ENCODE assay signal across 19 cellular contexts in the genomic region with DNA sequence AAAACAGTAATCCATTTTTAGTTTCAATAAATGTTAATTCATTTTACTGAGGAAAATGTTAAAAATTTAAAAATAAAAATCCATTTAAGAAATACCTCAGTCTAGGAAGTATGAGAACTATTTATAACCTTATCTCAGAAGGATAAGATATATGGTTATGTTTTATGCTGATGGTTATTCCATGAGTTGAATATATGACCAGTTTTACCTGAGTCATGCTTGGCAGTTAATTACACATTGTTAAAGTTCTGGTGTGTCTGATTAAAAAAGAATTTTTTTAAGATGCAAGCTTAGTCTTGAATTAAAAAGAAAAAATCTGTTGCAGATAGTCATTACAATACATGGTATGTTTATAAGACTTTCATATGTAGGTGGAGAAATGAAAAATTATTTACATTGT.
DNase-seq lines count a peak whose midpoint lies in the region; ATAC-seq, FAIRE-seq and TF ChIP-seq lines count a peak whose summit lies in the region.
"Had no signal": no experiment of that assay in that cellular context is flagged by ENCODE, and none has a peak within 500 bp of the region (broad histone marks: within the 10 kb centered on the region; RNA-seq: fewer than 3 reads in every experiment).

No MANE protein-coding gene starts in this region.

- no peak overlapping the region for H3K4me3 ChIP-seq in fibroblast of pulmonary artery (replicated peaks; ENCODE audit: low read depth, low read length)
- no peak overlapping the region for H3K4me3 ChIP-seq in pancreas
- H3K4me3 ChIP-seq: A549, GM23338 had no signal

- no peak for TF ChIP-seq CTCF in fibroblast of pulmonary artery (IDR thresholded peaks at IDR 0.05; ENCODE audit: low read length, missing control alignments)
- TF ChIP-seq CTCF in pancreas (IDR thresholded peaks at IDR 0.05) = no peak

- DNase-seq in NCI-H226 = peak; percentile 37
- peak; percentile 9 for DNase-seq in fibroblast of pulmonary artery (ENCODE audit: low read depth)
- DNase-seq in pancreas = no peak
- no peak for DNase-seq in DMS79 treated with DMSO at 0.1 percent for 48 hours (lab: John Stamatoyannopoulos, UW)
- no peak for DNase-seq in OCI-M1 (lab: John Stamatoyannopoulos, UW)
- DNase-seq: AML-193; Caco-2; CD4-positive, alpha-beta T cell; GF-D8; H7; HFFc6 had no signal

- H3K27ac ChIP-seq in pancreas = no peak overlapping the region
- H3K27ac ChIP-seq: A549, C4-2B, HL-60 had no signal

- intact Hi-C loops in pancreas (cut with DNase I) = no loop called here

- H3K36me3 ChIP-seq in pancreas = no peaks in the 10 kb centered on the region

- H3K9me3 ChIP-seq in pancreas = no peaks in the 10 kb centered on the region
- H3K9me3 ChIP-seq: A549, Caco-2 had no signal

- H3K27me3 ChIP-seq in pancreas = no peaks in the 10 kb centered on the region

- ATAC-seq in pancreas (no peak), GM18517 (IDR thresholded peaks at IDR 0.05; ENCODE audit: unreplicated experiment) (no peak)
- ATAC-seq: A549, GM23338, HCT116 had no signal

- H3K4me1 ChIP-seq in pancreas = no peaks in the 10 kb centered on the region
- H3K4me1 ChIP-seq: Caco-2 had no signal

- FAIRE-seq in pancreas (lab: Jason Lieb, UNC) = peak; percentile 54
- FAIRE-seq: A549, D721Med, GM19239 had no signal

Comparison
In these comparisons a context has a peak if more than half of its experiments do, and no peak if none do; other contexts are left out.
1. DNase-seq: peak in NCI-H226 (single experiment) and fibroblast of pulmonary artery (single experiment); none in pancreas (0 of 6), DMS79 treated with DMSO at 0.1 percent for 48 hours (single experiment) and OCI-M1 (single experiment).